In genomic region chr6:167184301-167184700, GRCh38 we compare ENCODE assay signal across 4 cellular contexts. TPM values are rescaled to one million over a fixed set of nuclear protein-coding genes. Genes with fewer than 3 reads are reported as not detected.
"Had no signal": no experiment of that assay in that cellular context is flagged by ENCODE, and none has a peak within 500 bp of the region (broad histone marks: within the 10 kb centered on the region; RNA-seq: fewer than 3 reads in every experiment).

No MANE protein-coding gene starts in this region.

RNA-seq across cellular contexts. Expression of gene GPR31, which starts 26.5 kb away (rescaled TPM):
- total RNA-seq: LHCN-M2, M059J, MCF 10A, NCI-H460 had no signal
